1 cellular context compared by ENCODE assay signal in genomic region chr9:93058357-93059096, GRCh38.
A peak's percentile ranks its signal among the peaks of the same experiment; 100 is the strongest.
TF ChIP-seq lines count a peak whose summit lies in the region.

SUSD3 (plus strand) TSS chr9:93058701; CDS start chr9:93058743, 42 bp downstream.

TF ChIP-seq in HepG2, 621 proteins besides CTCF, POLR2A, EP300 and RAD21 (continued from another document):
- no peak for TF ChIP-seq E2F2 (CRISPR knock-in tag; IDR thresholded peaks at IDR 0.05; ENCODE audit: borderline replicate concordance)
- TF ChIP-seq PAXIP1 (CRISPR knock-in tag; conservative IDR thresholded peaks at IDR 0.05) = peak; percentile 43
- TF ChIP-seq ZHX1 (CRISPR knock-in tag; IDR thresholded peaks at IDR 0.05; ENCODE audit: low read depth) = no peak
- no peak for TF ChIP-seq ZNF530 (CRISPR knock-in tag; IDR thresholded peaks at IDR 0.05; ENCODE audit: low read depth)
- TF ChIP-seq ZSCAN5A (CRISPR knock-in tag; IDR thresholded peaks at IDR 0.05; ENCODE audit: borderline replicate concordance) = no peak
- TF ChIP-seq ZNF281 (CRISPR knock-in tag; IDR thresholded peaks at IDR 0.05; ENCODE audit: borderline replicate concordance) = peak; percentile 75; the same call in 1 of the 2 replicates
- TF ChIP-seq KLF6 (CRISPR knock-in tag; IDR thresholded peaks at IDR 0.05) = no peak
- no peak for TF ChIP-seq SP1 (IDR thresholded peaks at IDR 0.05)
- peak; percentile 75 for TF ChIP-seq SP1 (CRISPR knock-in tag; IDR thresholded peaks at IDR 0.05)
- no peak for TF ChIP-seq NFRKB (IDR thresholded peaks at IDR 0.05)
- peak; percentile 93 for TF ChIP-seq PATZ1 (CRISPR knock-in tag; IDR thresholded peaks at IDR 0.05)
- TF ChIP-seq ZFP1 (CRISPR knock-in tag; IDR thresholded peaks at IDR 0.05) = no peak
- 0 out of 2 replicates have a peak, but pooled peaks have one; percentile 10 for TF ChIP-seq SALL1 (CRISPR knock-in tag; IDR thresholded peaks at IDR 0.05)
- TF ChIP-seq KDM1A (CRISPR knock-in tag; IDR thresholded peaks at IDR 0.05) = peak; percentile 51; the same call in 1 of the 2 replicates
- TF ChIP-seq GRHL1 (CRISPR knock-in tag; conservative IDR thresholded peaks at IDR 0.05) = no peak
- TF ChIP-seq MYC (CRISPR knock-in tag; IDR thresholded peaks at IDR 0.05; ENCODE audit: borderline replicate concordance) = peak; percentile 21; the same call in 1 of the 2 replicates
